In genomic region chr6:139388384-139388783, GRCh38 we compare ENCODE assay signal across 20 cellular contexts.
"Had no signal": no experiment of that assay in that cellular context is flagged by ENCODE, and none has a peak within 500 bp of the region (broad histone marks: within the 10 kb centered on the region; RNA-seq: fewer than 3 reads in every experiment).

No MANE protein-coding gene starts in this region.

- ATAC-seq: esophagus mucosa; gastrocnemius medialis; left ventricle myocardium superior; naive thymus-derived CD8-positive, alpha-beta T cell; right cardiac atrium; stimulated activated memory B cell treated with anti-CD40 and anti-IgM and Interleukin-4, amounts not matched to agents 10 μg/mL and 1 μg/mL and 100 μg/mL, for 72 hours; upper lobe of right lung had no signal

- H3K27ac Mint-ChIP-seq: immature natural killer cell; naive thymus-derived CD8-positive, alpha-beta T cell; neural progenitor cell; stimulated activated memory B cell treated with anti-CD40 and anti-IgM and Interleukin-4, amounts not matched to agents 10 μg/mL and 1 μg/mL and 100 μg/mL, for 72 hours; stimulated activated naive CD8-positive, alpha-beta T cell treated with anti-CD3 and anti-CD28 coated beads, Interleukin-15, Interleukin-2, amounts not matched to agents 100 ng/mL and 50 ng/mL, for 24 hours had no signal

- H3K36me3 ChIP-seq: gastrocnemius medialis, neural progenitor cell, ovary, spleen, tibial artery, upper lobe of right lung, vagina had no signal

- H3K4me3 Mint-ChIP-seq: immature natural killer cell; naive thymus-derived CD8-positive, alpha-beta T cell; neural progenitor cell; stimulated activated memory B cell treated with anti-CD40 and anti-IgM and Interleukin-4, amounts not matched to agents 10 μg/mL and 1 μg/mL and 100 μg/mL, for 72 hours; stimulated activated naive CD8-positive, alpha-beta T cell treated with anti-CD3 and anti-CD28 coated beads, Interleukin-15, Interleukin-2, amounts not matched to agents 100 ng/mL and 50 ng/mL, for 24 hours had no signal

- H2AFZ ChIP-seq: neural progenitor cell had no signal

- H3K4me1 Mint-ChIP-seq: immature natural killer cell; naive thymus-derived CD8-positive, alpha-beta T cell had no signal

- H3K9ac ChIP-seq: neural progenitor cell had no signal

- H3K4me2 ChIP-seq: neural progenitor cell had no signal

- DNase-seq: effector memory CD4-positive, alpha-beta T cell; gastrocnemius medialis; immature natural killer cell; left ventricle myocardium superior; mesendoderm; naive thymus-derived CD8-positive, alpha-beta T cell; nucleus accumbens; ovary; right cardiac atrium; spleen; stimulated activated CD4-positive, alpha-beta T cell treated with anti-CD3 and anti-CD28 coated beads, Interleukin-15, amount 100 ng/mL, for 24 hours; stimulated activated CD4-positive, alpha-beta T cell treated with anti-CD3 and anti-CD28 coated beads, Interleukin-1b, Interleukin-23, amount 100 ng/mL, for 48 hours; stimulated activated CD4-positive, alpha-beta T cell treated with anti-CD3 and anti-CD28 coated beads, Interleukin-4, amount 100 ng/mL, for 24 hours; tibial artery; upper lobe of right lung had no signal

- H3K27me3 ChIP-seq: gastrocnemius medialis, neural progenitor cell, spleen, tibial artery, upper lobe of right lung, vagina had no signal

- H3K4me3 ChIP-seq: gastrocnemius medialis, neural progenitor cell, ovary, spleen, tibial artery, upper lobe of right lung, vagina had no signal

- H3K9me3 Mint-ChIP-seq: immature natural killer cell; naive thymus-derived CD8-positive, alpha-beta T cell; stimulated activated memory B cell treated with anti-CD40 and anti-IgM and Interleukin-4, amounts not matched to agents 10 μg/mL and 1 μg/mL and 100 μg/mL, for 72 hours; stimulated activated naive CD8-positive, alpha-beta T cell treated with anti-CD3 and anti-CD28 coated beads, Interleukin-15, Interleukin-2, amounts not matched to agents 100 ng/mL and 50 ng/mL, for 24 hours had no signal

- H3K4me1 ChIP-seq: gastrocnemius medialis, neural progenitor cell, spleen, upper lobe of right lung, vagina had no signal

- H3K9me3 ChIP-seq: gastrocnemius medialis, ovary, spleen, tibial artery, upper lobe of right lung, vagina had no signal

- H3K27me3 Mint-ChIP-seq: stimulated activated memory B cell treated with anti-CD40 and anti-IgM and Interleukin-4, amounts not matched to agents 10 μg/mL and 1 μg/mL and 100 μg/mL, for 72 hours; stimulated activated naive CD8-positive, alpha-beta T cell treated with anti-CD3 and anti-CD28 coated beads, Interleukin-15, Interleukin-2, amounts not matched to agents 100 ng/mL and 50 ng/mL, for 24 hours had no signal

- H3K36me3 Mint-ChIP-seq: immature natural killer cell; naive thymus-derived CD8-positive, alpha-beta T cell; neural progenitor cell; stimulated activated memory B cell treated with anti-CD40 and anti-IgM and Interleukin-4, amounts not matched to agents 10 μg/mL and 1 μg/mL and 100 μg/mL, for 72 hours had no signal
